Comparison of ENCODE assay signal across 11 cellular contexts in genomic region chr1:25805863-25806225, GRCh38. TPM values are rescaled to one million over a fixed set of nuclear protein-coding genes. Genes with fewer than 3 reads are reported as not detected.
DNase-seq lines count a peak whose midpoint lies in the region; ATAC-seq, FAIRE-seq and TF ChIP-seq lines count a peak whose summit lies in the region.
"Had no signal": no experiment of that assay in that cellular context is flagged by ENCODE, and none has a peak within 500 bp of the region (broad histone marks: within the 10 kb centered on the region; RNA-seq: fewer than 3 reads in every experiment).

No MANE protein-coding gene starts in this region.

- intact Hi-C loops in ascending aorta (cut with DNase I) (loop anchor here (5.0 kb wide), 1 partner anchor 264 kb away; the partner anchor contains the start of gene LDLRAP1), Right ventricle myocardium superior (cut with DNase I) (loop anchor here (5.0 kb wide), 1 partner anchor 299 kb away; no protein-coding TSS in a partner anchor), pancreas (cut with DNase I) (no loop called here)

- DNase-seq in AG08395 (ENCODE audit: low spot score): peak; percentile 62
- DNase-seq in ascending aorta (ENCODE audit: low spot score in 2 of 2): peak; percentile 60 to 84
- peak; percentile 75 for DNase-seq in Right ventricle myocardium superior
- peak in 4 of 6 donors; percentile 64 to 79 (median 71) for DNase-seq in pancreas
- no peak for DNase-seq in OCI-M2 (lab: John Stamatoyannopoulos, UW; ENCODE audit: unreplicated experiment)
- DNase-seq: activated CD4-positive, alpha-beta T cell treated with anti-CD3 and anti-CD28 coated beads, Interleukin-2, amount 50 U/mL, for 4 hours; stimulated activated CD8-positive, alpha-beta memory T cell treated with anti-CD3 and anti-CD28 coated beads, Interleukin-4, amount 100 ng/mL, for 48 hours had no signal

- H3K36me3 Mint-ChIP-seq in stimulated activated memory B cell treated with anti-CD40 and anti-IgM and Interleukin-4, amounts not matched to agents 10 μg/mL and 1 μg/mL and 100 μg/mL, for 72 hours: peaks cover 13% of the 10 kb centered on the region

- WGBS in pancreas, 2 donors: 35 to 52% methylated on average over 3 of the region's 3 CpGs

- TF ChIP-seq CTCF in ascending aorta (IDR thresholded peaks at IDR 0.05): no peak
- TF ChIP-seq CTCF in pancreas (IDR thresholded peaks at IDR 0.05): no peak

- H3K9me3 ChIP-seq in ascending aorta (no peaks in the 10 kb centered on the region), pancreas (no peaks in the 10 kb centered on the region)

- H3K4me3 Mint-ChIP-seq in stimulated activated memory B cell treated with anti-CD40 and anti-IgM and Interleukin-4, amounts not matched to agents 10 μg/mL and 1 μg/mL and 100 μg/mL, for 72 hours: no peak overlapping the region

- no peak overlapping the region for H3K27ac Mint-ChIP-seq in stimulated activated memory B cell treated with anti-CD40 and anti-IgM and Interleukin-4, amounts not matched to agents 10 μg/mL and 1 μg/mL and 100 μg/mL, for 72 hours

- H3K27me3 ChIP-seq in ascending aorta (no peaks in the 10 kb centered on the region), pancreas (no peaks in the 10 kb centered on the region)
- H3K27me3 ChIP-seq: hepatocyte had no signal

- peaks cover 55% of the 10 kb centered on the region for H3K4me1 Mint-ChIP-seq in stimulated activated memory B cell treated with anti-CD40 and anti-IgM and Interleukin-4, amounts not matched to agents 10 μg/mL and 1 μg/mL and 100 μg/mL, for 72 hours

- H3K27ac ChIP-seq in ascending aorta (peak overlapping the region; percentile 73 to 92), pancreas (peak overlapping the region; percentile 40 to 70 (median 48))
- H3K27ac ChIP-seq: hepatocyte had no signal

- no peaks in the 10 kb centered on the region for H3K27me3 Mint-ChIP-seq in stimulated activated memory B cell treated with anti-CD40 and anti-IgM and Interleukin-4, amounts not matched to agents 10 μg/mL and 1 μg/mL and 100 μg/mL, for 72 hours

- ATAC-seq in Right ventricle myocardium superior (ENCODE audit: poor library complexity) (peak; percentile 74), pancreas (peak; percentile 65 to 74 (median 72)), GM18520 (IDR thresholded peaks at IDR 0.05; ENCODE audit: unreplicated experiment) (no peak), HG02763 (IDR thresholded peaks at IDR 0.05; ENCODE audit: unreplicated experiment) (no peak)
- ATAC-seq in stimulated activated memory B cell treated with anti-CD40 and anti-IgM and Interleukin-4, amounts not matched to agents 10 μg/mL and 1 μg/mL and 100 μg/mL, for 72 hours: no peak

- H3K4me1 ChIP-seq in ascending aorta: peaks cover 15 to 40% of the 10 kb centered on the region in 2 donors
- H3K4me1 ChIP-seq in pancreas: peaks cover 5 to 45% (median 29%) of the 10 kb centered on the region in 3 donors

- no peak for FAIRE-seq in pancreas (lab: Jason Lieb, UNC)

- H3K4me3 ChIP-seq in ascending aorta: peak overlapping the region in 1 of 2 donors; percentile 21
- no peak overlapping the region for H3K4me3 ChIP-seq in pancreas
- H3K4me3 ChIP-seq: hepatocyte had no signal

- H3K9me3 Mint-ChIP-seq in stimulated activated memory B cell treated with anti-CD40 and anti-IgM and Interleukin-4, amounts not matched to agents 10 μg/mL and 1 μg/mL and 100 μg/mL, for 72 hours: no peaks in the 10 kb centered on the region

- H3K36me3 ChIP-seq in ascending aorta (peaks cover 26 to 37% of the 10 kb centered on the region in 2 donors), pancreas (peaks cover 0 to 11% (median 0%) of the 10 kb centered on the region in 3 donors)

RNA-seq across cellular contexts. Expression of gene SELENON, which starts 5.9 kb away (rescaled TPM):
- total RNA-seq in ascending aorta (208 TPM), Right ventricle myocardium superior (39.6 TPM), pancreas (10 to 100 TPM; 27.8 to 48.3 (median 39.5) TPM)
- 10 to 100 TPM; 29.8 to 39.3 TPM for polyA plus RNA-seq in pancreas

RNA-seq across cellular contexts. Expression of gene MTFR1L, which starts 13.9 kb away (rescaled TPM):
- 20.9 TPM for total RNA-seq in ascending aorta
- 222 TPM for total RNA-seq in Right ventricle myocardium superior
- total RNA-seq in pancreas: 10 to 100 TPM; 24.0 to 36.0 (median 26.3) TPM
- polyA plus RNA-seq in pancreas: 10 to 100 TPM; 38.9 to 59.6 TPM

RNA-seq across cellular contexts. Expression of gene AUNIP, which starts 53.4 kb away (rescaled TPM):
- total RNA-seq in ascending aorta: not detected
- 0.11 TPM for total RNA-seq in Right ventricle myocardium superior
- under 1 TPM in 4 of 6 donors, not detected in 2; 0.19 to 0.37 (median 0.29) TPM for total RNA-seq in pancreas
- polyA plus RNA-seq in pancreas: not detected

Comparison
In these comparisons a context has a peak if more than half of its experiments do, and no peak if none do; other contexts are left out.
1. ATAC-seq: peak in Right ventricle myocardium superior (single experiment) and pancreas (4 of 4); none in GM18520 (single experiment), HG02763 (single experiment) and stimulated activated memory B cell treated with anti-CD40 and anti-IgM and Interleukin-4, amounts not matched to agents 10 μg/mL and 1 μg/mL and 100 μg/mL, for 72 hours (single experiment).
2. intact Hi-C loops: an anchor here in ascending aorta (5.0 kb wide) and Right ventricle myocardium superior (5.0 kb wide); none called in pancreas.